Comparison of ENCODE assay signal across 22 cellular contexts in the genomic region with DNA sequence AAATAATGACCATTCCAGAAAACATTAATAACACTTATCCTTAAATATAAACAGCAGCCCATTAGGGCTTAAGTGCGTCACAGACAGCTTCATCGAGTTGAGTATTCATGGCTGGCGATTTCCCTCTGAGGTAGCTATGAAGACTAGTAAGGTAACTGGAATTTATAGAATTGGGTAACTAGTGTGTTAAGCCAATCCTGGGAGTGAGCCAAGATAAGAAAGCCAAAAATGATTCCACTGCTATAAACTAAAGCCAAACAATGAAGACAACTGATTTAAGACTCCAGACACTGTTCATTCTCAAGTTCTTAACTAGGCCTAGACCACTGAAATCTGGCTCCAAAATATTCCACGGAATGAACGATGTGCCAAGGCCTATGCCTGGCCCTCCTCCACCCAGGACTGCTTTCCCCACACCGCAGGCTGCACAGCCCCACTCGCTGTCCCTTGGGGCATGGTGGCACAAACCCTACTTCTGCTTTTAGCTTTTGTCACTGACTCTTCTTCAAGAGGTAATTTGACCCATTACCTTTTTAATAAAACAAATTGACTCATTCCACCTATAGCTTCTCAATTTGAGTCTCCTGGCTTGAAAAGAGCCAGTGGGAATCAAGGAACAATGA.
DNase-seq lines count a peak whose midpoint lies in the region; ATAC-seq and TF ChIP-seq lines count a peak whose summit lies in the region.
"Had no signal": no experiment of that assay in that cellular context is flagged by ENCODE, and none has a peak within 500 bp of the region (broad histone marks: within the 10 kb centered on the region; RNA-seq: fewer than 3 reads in every experiment).

No MANE protein-coding gene starts in this region.

- POLR2A ChIA-PET in AG04449 (lab: Yijun Ruan, JAX) = no interaction called here

- peaks cover 32% of the 10 kb centered on the region for H3K4me1 Mint-ChIP-seq in HFFc6 (ENCODE audit: low read depth)
- H3K4me1 Mint-ChIP-seq in mesothelial cell of epicardium = peaks cover 40% of the 10 kb centered on the region
- no peaks in the 10 kb centered on the region for H3K4me1 Mint-ChIP-seq in activated T-helper 17 cell treated with anti-CD3 and anti-CD28 coated beads, Interleukin-2, amount 50 U/mL, for 72 hours
- H3K4me1 Mint-ChIP-seq: activated CD4-positive, alpha-beta T cell treated with anti-CD3 and anti-CD28 coated beads for 36 hours; activated naive CD4-positive, alpha-beta T cell treated with anti-CD3 and anti-CD28 coated beads, Interleukin-2, amount 10 ng/mL, durations not matched to agents 7 days and 5 days had no signal

- TF ChIP-seq CTCF in AG04449 (IDR thresholded peaks at IDR 0.05; ENCODE audit: insufficient read depth, low read length, missing control alignments) (no peak), HFFc6 (IDR thresholded peaks at IDR 0.05) (no peak), cardiac fibroblast (IDR thresholded peaks at IDR 0.05; ENCODE audit: low read depth, low read length) (no peak), mesothelial cell of epicardium (IDR thresholded peaks at IDR 0.05; ENCODE audit: unreplicated experiment) (no peak)

- H3K36me3 Mint-ChIP-seq in HFFc6 (ENCODE audit: low read depth) (no peaks in the 10 kb centered on the region), mesothelial cell of epicardium (no peaks in the 10 kb centered on the region)
- H3K36me3 Mint-ChIP-seq in activated T-helper 17 cell treated with anti-CD3 and anti-CD28 coated beads, Interleukin-2, amount 50 U/mL, for 72 hours (ENCODE audit: low read depth) = no peaks in the 10 kb centered on the region
- H3K36me3 Mint-ChIP-seq: activated naive CD4-positive, alpha-beta T cell treated with anti-CD3 and anti-CD28 coated beads, Interleukin-2, amount 10 ng/mL, durations not matched to agents 7 days and 5 days had no signal

- no peak overlapping the region for H3K4me3 Mint-ChIP-seq in HFFc6
- H3K4me3 Mint-ChIP-seq in mesothelial cell of epicardium = no peak overlapping the region
- no peak overlapping the region for H3K4me3 Mint-ChIP-seq in activated T-helper 17 cell treated with anti-CD3 and anti-CD28 coated beads, Interleukin-2, amount 50 U/mL, for 72 hours
- H3K4me3 Mint-ChIP-seq: activated CD4-positive, alpha-beta T cell treated with anti-CD3 and anti-CD28 coated beads for 36 hours; activated naive CD4-positive, alpha-beta T cell treated with anti-CD3 and anti-CD28 coated beads, Interleukin-2, amount 10 ng/mL, durations not matched to agents 7 days and 5 days; effector memory CD8-positive, alpha-beta T cell had no signal

- CTCF ChIA-PET in AG04449 (lab: Yijun Ruan, JAX) = interaction anchor here (1.1 to 27.0 kb wide), 3 partner anchors 8 to 273 kb away, joined by 3 to 328 read pairs (median 5); partner anchors contain the start of gene BMP6

- no peak for ATAC-seq in activated T-helper 17 cell treated with anti-CD3 and anti-CD28 coated beads, Interleukin-2, amount 50 U/mL, for 72 hours (replicated peaks)
- ATAC-seq: A549; activated CD4-positive, alpha-beta T cell treated with anti-CD3 and anti-CD28 coated beads for 36 hours; effector memory CD8-positive, alpha-beta T cell; K562 had no signal

- no peaks in the 10 kb centered on the region for H3K9me3 Mint-ChIP-seq in HFFc6
- no peaks in the 10 kb centered on the region for H3K9me3 Mint-ChIP-seq in mesothelial cell of epicardium
- no peaks in the 10 kb centered on the region for H3K9me3 Mint-ChIP-seq in activated T-helper 17 cell treated with anti-CD3 and anti-CD28 coated beads, Interleukin-2, amount 50 U/mL, for 72 hours

- DNase-seq in AG04449 (ENCODE audit: low read depth, low spot score) (peak; percentile 33), HFFc6 (peak; percentile 78), cardiac fibroblast (ENCODE audit: low read depth in 2 of 2) (peak; percentile 89 to 93), mesothelial cell of epicardium (ENCODE audit: low spot score in 2 of 2, unreplicated experiment in 2 of 2) (no peak), HUDEP-2 (lab: John Stamatoyannopoulos, UW; ENCODE audit: unreplicated experiment in 76 of 76) (no peak), 8988T (no peak)
- DNase-seq in activated T-cell treated with anti-CD3 and anti-CD28 coated beads, Interleukin-2, amount 50 U/mL, for 48 hours = no peak
- DNase-seq: activated CD4-positive, alpha-beta T cell treated with anti-CD3 and anti-CD28 coated beads for 36 hours; activated CD8-positive, alpha-beta memory T cell treated with anti-CD3 and anti-CD28 coated beads, Interleukin-2, amount 50 U/mL, for 48 hours; activated naive CD4-positive, alpha-beta T cell treated with anti-CD3 and anti-CD28 coated beads, Interleukin-2, amount 10 ng/mL, durations not matched to agents 7 days and 5 days; caudate nucleus; effector memory CD8-positive, alpha-beta T cell; GDM1; NCI-H1436; NCI-H345; retina; Right ventricle myocardium superior; stimulated activated CD8-positive, alpha-beta memory T cell treated with anti-CD3 and anti-CD28 coated beads, Interleukin-4, amount 100 ng/mL, for 48 hours; thyroid gland had no signal

- no peak overlapping the region for H3K4me3 ChIP-seq in AG04449 (ENCODE audit: low read depth, low read length)
- no peak overlapping the region for H3K4me3 ChIP-seq in cardiac fibroblast (replicated peaks in 1 of 2; ENCODE audit: low read depth in 2 of 2, low read length in 2 of 2)
- H3K4me3 ChIP-seq: A549, K562, thyroid gland had no signal

- peak overlapping the region; percentile 4; the same call in 1 of the 2 replicates for H3K27ac Mint-ChIP-seq in HFFc6
- peak overlapping the region; percentile 74 for H3K27ac Mint-ChIP-seq in mesothelial cell of epicardium
- no peak overlapping the region for H3K27ac Mint-ChIP-seq in activated T-helper 17 cell treated with anti-CD3 and anti-CD28 coated beads, Interleukin-2, amount 50 U/mL, for 72 hours
- H3K27ac Mint-ChIP-seq: activated CD4-positive, alpha-beta T cell treated with anti-CD3 and anti-CD28 coated beads for 36 hours; activated naive CD4-positive, alpha-beta T cell treated with anti-CD3 and anti-CD28 coated beads, Interleukin-2, amount 10 ng/mL, durations not matched to agents 7 days and 5 days; effector memory CD8-positive, alpha-beta T cell had no signal

- peaks cover 2% of the 10 kb centered on the region for H3K27me3 Mint-ChIP-seq in HFFc6 (ENCODE audit: insufficient read depth)
- no peaks in the 10 kb centered on the region for H3K27me3 Mint-ChIP-seq in mesothelial cell of epicardium (ENCODE audit: low read depth)
- no peaks in the 10 kb centered on the region for H3K27me3 Mint-ChIP-seq in activated T-helper 17 cell treated with anti-CD3 and anti-CD28 coated beads, Interleukin-2, amount 50 U/mL, for 72 hours
- H3K27me3 Mint-ChIP-seq: activated CD4-positive, alpha-beta T cell treated with anti-CD3 and anti-CD28 coated beads for 36 hours; activated naive CD4-positive, alpha-beta T cell treated with anti-CD3 and anti-CD28 coated beads, Interleukin-2, amount 10 ng/mL, durations not matched to agents 7 days and 5 days had no signal

Comparison
In these comparisons a context has a peak if more than half of its experiments do, and no peak if none do; other contexts are left out.
1. DNase-seq: peak in AG04449 (single experiment), HFFc6 (single experiment) and cardiac fibroblast (2 of 2); none in mesothelial cell of epicardium (0 of 2), activated T-cell treated with anti-CD3 and anti-CD28 coated beads, Interleukin-2, amount 50 U/mL, for 48 hours (0 of 2), HUDEP-2 (0 of 76) and 8988T (single experiment).